ENCODE assay signal across 8 cellular contexts in the genomic region with DNA sequence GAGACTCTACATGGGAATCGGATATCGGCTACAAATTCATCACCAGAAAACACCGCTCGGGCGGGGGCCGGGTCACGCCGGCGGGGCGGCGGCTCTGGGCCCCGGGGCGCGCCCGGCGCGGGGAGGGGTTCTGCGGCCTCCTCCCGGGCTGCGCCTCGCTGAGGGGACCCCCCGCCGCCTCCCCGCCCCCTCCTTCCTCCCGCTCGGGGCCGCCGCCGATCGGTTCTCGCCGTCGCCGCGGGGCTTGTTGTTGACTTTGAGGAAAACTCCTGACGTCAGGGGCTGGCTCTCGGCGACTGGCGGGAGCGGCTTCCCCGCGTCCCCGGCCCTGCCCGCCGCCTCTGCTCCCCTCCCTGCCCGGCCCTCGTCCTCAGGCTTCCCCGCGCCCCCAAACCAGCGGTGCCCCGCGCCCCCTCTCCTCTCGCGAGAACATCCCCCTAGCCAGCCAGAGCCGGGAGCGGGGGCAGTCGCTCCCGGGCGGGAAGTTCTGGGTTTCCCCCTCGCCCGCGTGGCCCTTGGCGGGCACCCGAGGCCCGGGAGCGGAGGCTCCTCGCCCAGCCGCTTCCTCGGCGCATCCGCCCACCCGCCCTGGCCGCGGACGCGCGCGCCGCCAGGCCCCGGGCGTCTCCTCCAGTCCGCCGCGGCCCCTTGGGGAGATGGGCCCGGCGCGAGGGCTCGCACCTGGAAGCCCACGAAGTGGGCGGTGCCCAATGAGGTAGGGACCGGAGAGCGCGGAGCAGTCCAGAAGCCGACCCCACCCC. TPM values are rescaled to one million over a fixed set of nuclear protein-coding genes. Genes with fewer than 3 reads are reported as not detected.
A peak's percentile ranks its signal among the peaks of the same experiment; 100 is the strongest.
DNase-seq lines count a peak whose midpoint lies in the region; ATAC-seq lines count a peak whose summit lies in the region.

No MANE protein-coding gene starts in this region.

- H3K36me3 ChIP-seq in ectodermal cell (ENCODE audit: control insufficient read depth, insufficient read depth, low read length), result no peaks in the 10 kb centered on the region

- DNase-seq in AML-193 (lab: John Stamatoyannopoulos, UW) (peak; percentile 41 to 64), NCI-H510A (lab: John Stamatoyannopoulos, UW) (peak; percentile 90), medulla oblongata (ENCODE audit: extremely low spot score) (peak; percentile 68)
- peak; percentile 75 to 76 for DNase-seq in activated CD8-positive, alpha-beta memory T cell treated with anti-CD3 and anti-CD28 coated beads for 1 hour (ENCODE audit: extremely low read depth in 1 of 2, low read depth in 1 of 2)
- DNase-seq in stimulated activated CD4-positive, alpha-beta T cell treated with anti-CD3 and anti-CD28 coated beads, TNF-alpha, amount 100 ng/mL, for 4 hours (ENCODE audit: low read depth in 3 of 3), result peak; percentile 68 to 75 (median 73)

- peak overlapping the region; percentile 86 for H3K27ac ChIP-seq in ectodermal cell (ENCODE audit: insufficient read depth, low read depth, low read length, poor library complexity, severe bottlenecking)

- no peaks in the 10 kb centered on the region for H3K9me3 ChIP-seq in ectodermal cell (ENCODE audit: control insufficient read depth, low read length)

- H3K27me3 ChIP-seq in ectodermal cell (ENCODE audit: control insufficient read depth, insufficient read depth, low read length, poor library complexity, severe bottlenecking), result peaks cover 11% of the 10 kb centered on the region

- peak overlapping the region; percentile 58 for H3K4me3 ChIP-seq in ectodermal cell (ENCODE audit: insufficient read depth, low read depth, low read length)

- H3K4me1 ChIP-seq in ectodermal cell (ENCODE audit: control insufficient read depth, insufficient read depth, low read length), result peaks cover 8% of the 10 kb centered on the region

- 0% methylated on average over 94 of the region's 94 CpGs for WGBS in ectodermal cell, 2 experiments

- ATAC-seq in GM19025 (IDR thresholded peaks at IDR 0.05; ENCODE audit: low read depth, unreplicated experiment) (peak; percentile 59), HG03175 (IDR thresholded peaks at IDR 0.05; ENCODE audit: unreplicated experiment) (peak; percentile 60)

RNA-seq across cellular contexts. Expression of gene AKT3, which starts 0.5 kb away (rescaled TPM):
- 24.6 TPM for polyA plus RNA-seq in ectodermal cell (2013, experiment 1 of 4)
- 22.5 TPM for polyA plus RNA-seq in ectodermal cell (2013, experiment 2 of 4)
- polyA plus RNA-seq in ectodermal cell (2013, experiment 3 of 4), result 16.4 TPM
- polyA plus RNA-seq in ectodermal cell (2013, experiment 4 of 4), result 18.5 TPM

Comparison
In these comparisons a context has a peak if more than half of its experiments do, and no peak if none do; other contexts are left out.
1. Peak in every context shown above with its lines: DNase-seq, ATAC-seq, H3K4me3 ChIP-seq and H3K27ac ChIP-seq.